14 cellular contexts compared by ENCODE assay signal in genomic region chr5:82327961-82328360, GRCh38.
"Had no signal": no experiment of that assay in that cellular context is flagged by ENCODE, and none has a peak within 500 bp of the region (broad histone marks: within the 10 kb centered on the region; RNA-seq: fewer than 3 reads in every experiment).

No MANE protein-coding gene starts in this region.

- H3K27me3 ChIP-seq: dorsolateral prefrontal cortex, right lobe of liver, spleen had no signal

- DNase-seq: activated CD4-positive, alpha-beta T cell treated with anti-CD3 and anti-CD28 coated beads, Interleukin-2, amount 10 ng/mL, durations not matched to agents 7 days and 5 days; activated CD8-positive, alpha-beta memory T cell treated with anti-CD3 and anti-CD28 coated beads, Interleukin-2, amount 50 U/mL, for 48 hours; activated gamma-delta T cell; activated T-cell treated with anti-CD3 and anti-CD28 coated beads, Interleukin-2, amount 50 U/mL, for 72 hours; amygdala; dorsolateral prefrontal cortex; endodermal cell; hypothalamus; mesenchymal stem cell; right lobe of liver; spleen; stimulated activated naive CD8-positive, alpha-beta T cell treated with anti-CD3 and anti-CD28 coated beads, Interleukin-15, amount 100 ng/mL, for 72 hours had no signal

- H3K4me1 ChIP-seq: right lobe of liver, spleen had no signal

- H3K27ac ChIP-seq: dorsolateral prefrontal cortex, right lobe of liver, spleen had no signal

- H3K36me3 ChIP-seq: right lobe of liver, spleen, thoracic aorta had no signal

- ATAC-seq: activated T-cell treated with anti-CD3 and anti-CD28 coated beads, Interleukin-2, amount 50 U/mL, for 72 hours; natural killer cell treated with Interleukin-12 subunit alpha and Interleukin-12 subunit beta and Interleukin-15 and Interleukin-18, amount 100 ng/mL, for 72 hours; right lobe of liver; stimulated activated naive CD8-positive, alpha-beta T cell treated with anti-CD3 and anti-CD28 coated beads, Interleukin-15, amount 100 ng/mL, for 72 hours had no signal

- H3K9me3 ChIP-seq: right lobe of liver, spleen, thoracic aorta had no signal

- H3K4me3 ChIP-seq: dorsolateral prefrontal cortex, right lobe of liver, spleen, thoracic aorta had no signal
